In genomic region chr13:41428155-41428554, GRCh38 we compare ENCODE assay signal across 9 cellular contexts. TPM values are rescaled to one million over a fixed set of nuclear protein-coding genes. Genes with fewer than 3 reads are reported as not detected.
DNase-seq lines count a peak whose midpoint lies in the region; ATAC-seq and TF ChIP-seq lines count a peak whose summit lies in the region.
"Had no signal": no experiment of that assay in that cellular context is flagged by ENCODE, and none has a peak within 500 bp of the region (broad histone marks: within the 10 kb centered on the region; RNA-seq: fewer than 3 reads in every experiment).

No MANE protein-coding gene starts in this region.

- no peaks in the 10 kb centered on the region for H3K9me2 ChIP-seq in GM23338 (ENCODE audit: insufficient read depth)

- TF ChIP-seq EP300 in transverse colon (IDR thresholded peaks at IDR 0.05; ENCODE audit: low read depth): no peak

- H3K79me2 ChIP-seq in GM23338 (replicated peaks; ENCODE audit: insufficient read depth): no peaks in the 10 kb centered on the region

- peak overlapping the region; percentile 76 for H3K4me2 ChIP-seq in GM23338

- in situ Hi-C loops in transverse colon (cut with MboI; ENCODE audit: low pct_ligation_motif_present in 1 of 4, low pct_unique_long_range_greater_than_20kb in 1 of 4, low sequenced_read_pairs in 3 of 4): no loop called here

- no peak overlapping the region for H3K27ac ChIP-seq in GM23338 (ENCODE audit: low read depth)
- H3K27ac ChIP-seq in transverse colon: no peak overlapping the region

- H3K4me1 Mint-ChIP-seq in GM23338: no peaks in the 10 kb centered on the region; the same call in 2 of the 3 replicates
- peaks cover 6% of the 10 kb centered on the region for H3K4me1 Mint-ChIP-seq in activated T-cell treated with anti-CD3 and anti-CD28 coated beads, Interleukin-2, amount 50 U/mL, for 24 hours (ENCODE audit: low read depth)

- no peaks in the 10 kb centered on the region for H3F3A ChIP-seq in GM23338 (replicated peaks; ENCODE audit: low read depth)

- TF ChIP-seq CTCF in GM23338 (conservative IDR thresholded peaks at IDR 0.05; ENCODE audit: low read depth in 2 of 2) (peak; percentile 64 to 80), transverse colon (IDR thresholded peaks at IDR 0.05) (no peak)

- ATAC-seq in GM23338 (peak; percentile 91), left ventricle myocardium superior (peak; percentile 11), HG03469 (IDR thresholded peaks at IDR 0.05; ENCODE audit: unreplicated experiment) (no peak)

- H3K4me3 ChIP-seq in GM23338 (peak overlapping the region; percentile 49), transverse colon (no peak overlapping the region)

- WGBS in transverse colon (ENCODE audit: low coverage in 1 of 2), 2 donors: 55% methylated on average over 29 of the region's 32 CpGs; no CpG with 5 or more reads in 1 of the 2 donors

- intact Hi-C loops in left ventricle myocardium superior (cut with micrococcal nuclease) (no loop called here), transverse colon (cut with DNase I; ENCODE audit: low total_unique reads) (no loop called here)

- H3K4me1 ChIP-seq in GM23338 (ENCODE audit: insufficient read depth) (no peaks in the 10 kb centered on the region), transverse colon (peaks cover 0 to 3% (median 0%) of the 10 kb centered on the region in 4 donors)

- H3K36me3 Mint-ChIP-seq in GM23338 (ENCODE audit: low read depth): no peaks in the 10 kb centered on the region
- no peaks in the 10 kb centered on the region for H3K36me3 Mint-ChIP-seq in activated T-cell treated with anti-CD3 and anti-CD28 coated beads, Interleukin-2, amount 50 U/mL, for 24 hours (ENCODE audit: low read depth)

- no peak overlapping the region for H2AFZ ChIP-seq in GM23338

- no peak for TF ChIP-seq POLR2A in transverse colon (IDR thresholded peaks at IDR 0.05)

- H3K4me3 Mint-ChIP-seq in GM23338: peak overlapping the region; percentile 67
- H3K4me3 Mint-ChIP-seq in activated T-cell treated with anti-CD3 and anti-CD28 coated beads, Interleukin-2, amount 50 U/mL, for 24 hours: peak overlapping the region; percentile 71

- DNase-seq in GM23338 (ENCODE audit: low spot score) (peak; percentile 44), left ventricle myocardium superior (no peak), UCSD-AML1 (lab: John Stamatoyannopoulos, UW; ENCODE audit: unreplicated experiment) (no peak), transverse colon (no peak), HT-29 (ENCODE audit: low spot score) (no peak)
- DNase-seq in activated T-cell treated with anti-CD3 and anti-CD28 coated beads, Interleukin-2, amount 50 U/mL, for 24 hours: peak; percentile 63
- DNase-seq in stimulated activated CD4-positive, alpha-beta T cell treated with anti-CD3 and anti-CD28 coated beads, Interleukin-4, amount 100 ng/mL, for 24 hours: peak; percentile 21

- H3K27me3 Mint-ChIP-seq in GM23338 (ENCODE audit: insufficient read depth, low read depth, poor library complexity): no peaks in the 10 kb centered on the region
- peaks cover 5% of the 10 kb centered on the region for H3K27me3 Mint-ChIP-seq in activated T-cell treated with anti-CD3 and anti-CD28 coated beads, Interleukin-2, amount 50 U/mL, for 24 hours

- H3K27ac Mint-ChIP-seq in GM23338: no peak overlapping the region
- H3K27ac Mint-ChIP-seq in activated T-cell treated with anti-CD3 and anti-CD28 coated beads, Interleukin-2, amount 50 U/mL, for 24 hours: no peak overlapping the region
- H3K27ac Mint-ChIP-seq: T-helper 1 cell treated with Interleukin-12 subunit alpha and Interleukin-12 subunit beta and Interleukin-4 antibody, amounts not matched to agents 30 μg/mL and 1 μg/mL, for 36 hours had no signal

- H4K20me1 ChIP-seq in GM23338 (replicated peaks; ENCODE audit: insufficient read depth): no peaks in the 10 kb centered on the region

- no peaks in the 10 kb centered on the region for H3K9me3 ChIP-seq in transverse colon

- no peaks in the 10 kb centered on the region for H3K36me3 ChIP-seq in GM23338 (ENCODE audit: insufficient read depth)
- no peaks in the 10 kb centered on the region for H3K36me3 ChIP-seq in transverse colon

- no peaks in the 10 kb centered on the region for H3K9me3 Mint-ChIP-seq in GM23338
- no peaks in the 10 kb centered on the region for H3K9me3 Mint-ChIP-seq in activated T-cell treated with anti-CD3 and anti-CD28 coated beads, Interleukin-2, amount 50 U/mL, for 24 hours
- H3K9me3 Mint-ChIP-seq: T-helper 1 cell treated with Interleukin-12 subunit alpha and Interleukin-12 subunit beta and Interleukin-4 antibody, amounts not matched to agents 30 μg/mL and 1 μg/mL, for 36 hours had no signal

- H3K27me3 ChIP-seq in GM23338 (ENCODE audit: insufficient read depth) (no peaks in the 10 kb centered on the region), transverse colon (peaks cover 6% of the 10 kb centered on the region)

TF ChIP-seq in GM23338, 12 proteins besides CTCF, POLR2A, EP300 and RAD21 (continues in another document):
- no peak for TF ChIP-seq EZH2 (IDR thresholded peaks at IDR 0.05; ENCODE audit: low read depth, unreplicated experiment)
- no peak for TF ChIP-seq NANOG (IDR thresholded peaks at IDR 0.05; ENCODE audit: borderline replicate concordance)
- no peak for TF ChIP-seq STAT1 (IDR thresholded peaks at IDR 0.05; ENCODE audit: unreplicated experiment)
- TF ChIP-seq JUNB (IDR thresholded peaks at IDR 0.05; ENCODE audit: unreplicated experiment): no peak
- no peak for TF ChIP-seq CREB1 (CRISPR knock-in tag; IDR thresholded peaks at IDR 0.05; ENCODE audit: low read depth)
- no peak for TF ChIP-seq EZH2phosphoT487 (IDR thresholded peaks at IDR 0.05; ENCODE audit: unreplicated experiment)
- TF ChIP-seq ETS1 (IDR thresholded peaks at IDR 0.05): no peak
- TF ChIP-seq ZNF331 (CRISPR knock-in tag; IDR thresholded peaks at IDR 0.05; ENCODE audit: low read depth): no peak

RNA-seq across cellular contexts. Expression of gene RGCC, which starts 29.2 kb away (rescaled TPM):
- 0.66 TPM in 1 of 2 replicates, not detected in the other for total RNA-seq in GM23338 (2014; rRNA removed; shearing (Covaris generic))
- 0.65 and 0.78 TPM in 2 replicates for polyA plus RNA-seq in GM23338 (2016; fragmentation: Nextera tagmentation; extraction: Ambion mirVana)
- total RNA-seq in left ventricle myocardium superior: 40.2 TPM
- 10 to 100 TPM in 3 of 4 donors, 1 to 10 TPM in 1; 5.6 to 54.1 (median 35.6) TPM for total RNA-seq in transverse colon
- total RNA-seq in HT-29 (2014; rRNA removed; shearing (Covaris generic)): 43.4 and 48.6 TPM in 2 replicates

Comparison
In these comparisons a context has a peak if more than half of its experiments do, and no peak if none do; other contexts are left out.
1. DNase-seq: peak in GM23338 (single experiment), activated T-cell treated with anti-CD3 and anti-CD28 coated beads, Interleukin-2, amount 50 U/mL, for 24 hours (single experiment) and stimulated activated CD4-positive, alpha-beta T cell treated with anti-CD3 and anti-CD28 coated beads, Interleukin-4, amount 100 ng/mL, for 24 hours (single experiment); none in left ventricle myocardium superior (single experiment), UCSD-AML1 (single experiment), transverse colon (single experiment) and HT-29 (single experiment).
2. CTCF ChIP-seq: peak in GM23338 (2 of 2); none in transverse colon (0 of 5).